ENCODE assay signal across 9 cellular contexts in genomic region chr11:60485987-60486386, GRCh38. TPM values are rescaled to one million over a fixed set of nuclear protein-coding genes. Genes with fewer than 3 reads are reported as not detected.
DNase-seq lines count a peak whose midpoint lies in the region; ATAC-seq and TF ChIP-seq lines count a peak whose summit lies in the region.
"Had no signal": no experiment of that assay in that cellular context is flagged by ENCODE, and none has a peak within 500 bp of the region (broad histone marks: within the 10 kb centered on the region; RNA-seq: fewer than 3 reads in every experiment).

No MANE protein-coding gene starts in this region.

- WGBS in neuronal stem cell (ENCODE audit: extremely low coverage in 2 of 2, insufficient read length in 2 of 2, insufficient replicate concordance in 1 of 2), 2 donors, result no CpG with 5 or more reads among the region's 5 CpGs

- H3K14ac ChIP-seq in neuronal stem cell (ENCODE audit: low read length), result no peak overlapping the region

- H3K23ac ChIP-seq in neuronal stem cell (ENCODE audit: low read depth, low read length, poor library complexity), result no peak overlapping the region

- no peak overlapping the region for H2BK15ac ChIP-seq in neuronal stem cell (ENCODE audit: low read length)

- no peak overlapping the region for H3K4me3 ChIP-seq in Loucy (ENCODE audit: low read length, poor library complexity, severe bottlenecking)
- H3K4me3 ChIP-seq in neuronal stem cell (ENCODE audit: low read length in 2 of 2), result no peak overlapping the region

- H3K9me3 Mint-ChIP-seq in activated CD4-positive, alpha-beta memory T cell treated with anti-CD3 and anti-CD28 coated beads, Interleukin-2, amount 10 ng/mL, durations not matched to agents 7 days and 5 days, result no peaks in the 10 kb centered on the region

- H3K36me3 Mint-ChIP-seq in activated CD4-positive, alpha-beta memory T cell treated with anti-CD3 and anti-CD28 coated beads, Interleukin-2, amount 10 ng/mL, durations not matched to agents 7 days and 5 days (ENCODE audit: low read depth), result no peaks in the 10 kb centered on the region

- H2AFZ ChIP-seq in Loucy (ENCODE audit: low read length) (peak overlapping the region; percentile 47; the same call in 1 of the 2 replicates), neuronal stem cell (ENCODE audit: low read length) (no peak overlapping the region)

- H3K27ac ChIP-seq in neuronal stem cell (replicated peaks; ENCODE audit: low read length), result no peak overlapping the region

- H3K79me2 ChIP-seq in Loucy (ENCODE audit: insufficient read depth, low read length), result no peaks in the 10 kb centered on the region

- no peak overlapping the region for H2AK5ac ChIP-seq in neuronal stem cell (ENCODE audit: low read depth, low read length)

- no peak overlapping the region for H3K4me2 ChIP-seq in Loucy (ENCODE audit: low read depth, low read length, poor library complexity, severe bottlenecking)
- H3K4me2 ChIP-seq in neuronal stem cell (ENCODE audit: insufficient read depth, low read length, poor library complexity, severe bottlenecking), result no peak overlapping the region

- ATAC-seq in HG02588 (IDR thresholded peaks at IDR 0.05; ENCODE audit: unreplicated experiment) (peak; percentile 96), Right ventricle myocardium superior (ENCODE audit: poor library complexity) (no peak)

- TF ChIP-seq CTCF in Loucy (conservative IDR thresholded peaks at IDR 0.05; ENCODE audit: low read length), result peak; percentile 98

- H4K20me1 ChIP-seq in Loucy (ENCODE audit: insufficient read depth, low read length, poor library complexity, severe bottlenecking), result no peaks in the 10 kb centered on the region

- H3K9ac ChIP-seq in Loucy (ENCODE audit: low read depth, low read length, poor library complexity, severe bottlenecking) (no peak overlapping the region), neuronal stem cell (ENCODE audit: low read depth, low read length, poor library complexity) (no peak overlapping the region)

- peaks cover 6% of the 10 kb centered on the region for H3K27me3 Mint-ChIP-seq in activated CD4-positive, alpha-beta memory T cell treated with anti-CD3 and anti-CD28 coated beads, Interleukin-2, amount 10 ng/mL, durations not matched to agents 7 days and 5 days

- H3K4me1 ChIP-seq in Loucy (ENCODE audit: insufficient read depth, low read length, poor library complexity, severe bottlenecking) (peaks cover 10% of the 10 kb centered on the region), neuronal stem cell (ENCODE audit: control insufficient read depth in 2 of 2, insufficient read depth in 1 of 2, low read depth in 1 of 2, low read length in 2 of 2) (no peaks in the 10 kb centered on the region)

- intact Hi-C loops in Right ventricle myocardium superior (cut with DNase I), result no loop called here

- H3F3A ChIP-seq in Loucy (ENCODE audit: low read depth), result no peaks in the 10 kb centered on the region

- POLR2A ChIA-PET in activated CD4-positive, alpha-beta memory T cell treated with anti-CD3 and anti-CD28 coated beads, Interleukin-2, amount 10 ng/mL, durations not matched to agents 7 days and 5 days (lab: Charles Lee), result no interaction called here

- H3K27me3 ChIP-seq in Loucy (ENCODE audit: insufficient read depth, low read length, poor library complexity, severe bottlenecking), result no peaks in the 10 kb centered on the region
- no peaks in the 10 kb centered on the region for H3K27me3 ChIP-seq in neuronal stem cell (ENCODE audit: control insufficient read depth in 3 of 3, insufficient read depth in 3 of 3, low read depth in 1 of 3, low read length in 3 of 3)

- no peaks in the 10 kb centered on the region for H3K79me1 ChIP-seq in neuronal stem cell (ENCODE audit: low read depth, low read length)

- CTCF ChIA-PET in activated CD4-positive, alpha-beta memory T cell treated with anti-CD3 and anti-CD28 coated beads, Interleukin-2, amount 10 ng/mL, durations not matched to agents 7 days and 5 days (lab: Charles Lee), result interaction anchor here (1.0 kb wide), 1 partner anchor 153 kb away, joined by 3 read pairs; no protein-coding TSS in a partner anchor

- no peak overlapping the region for H4K91ac ChIP-seq in neuronal stem cell (ENCODE audit: low read depth, low read length, poor library complexity)

- H3K36me3 ChIP-seq in Loucy (ENCODE audit: insufficient read depth, low read length) (no peaks in the 10 kb centered on the region), neuronal stem cell (replicated peaks in 1 of 2; ENCODE audit: control insufficient read depth in 2 of 2, insufficient read depth in 2 of 2, low read length in 2 of 2) (no peaks in the 10 kb centered on the region)

- no peak overlapping the region for H2BK12ac ChIP-seq in neuronal stem cell (ENCODE audit: low read length)

- H2BK5ac ChIP-seq in neuronal stem cell (ENCODE audit: low read length), result no peak overlapping the region

- H2BK120ac ChIP-seq in neuronal stem cell (ENCODE audit: low read depth, low read length), result no peak overlapping the region

- H4K8ac ChIP-seq in neuronal stem cell (ENCODE audit: low read depth, low read length), result no peak overlapping the region

- no peaks in the 10 kb centered on the region for H3K9me2 ChIP-seq in Loucy (replicated peaks; ENCODE audit: low read depth, low read length)

- no peak overlapping the region for H3K27ac Mint-ChIP-seq in activated CD4-positive, alpha-beta memory T cell treated with anti-CD3 and anti-CD28 coated beads, Interleukin-2, amount 10 ng/mL, durations not matched to agents 7 days and 5 days

- H3K4ac ChIP-seq in neuronal stem cell (ENCODE audit: low read length), result no peak overlapping the region

- no peak overlapping the region for H3K18ac ChIP-seq in neuronal stem cell (ENCODE audit: low read length)

- H3K9me3 ChIP-seq in Loucy (ENCODE audit: insufficient read depth, low read depth, low read length), result no peaks in the 10 kb centered on the region
- no peaks in the 10 kb centered on the region for H3K9me3 ChIP-seq in neuronal stem cell (replicated peaks in 1 of 2; ENCODE audit: control insufficient read depth in 2 of 2, insufficient read depth in 1 of 2, low read depth in 1 of 2, low read length in 2 of 2)

- H3K4me1 Mint-ChIP-seq in activated CD4-positive, alpha-beta memory T cell treated with anti-CD3 and anti-CD28 coated beads, Interleukin-2, amount 10 ng/mL, durations not matched to agents 7 days and 5 days, result peaks cover 9% of the 10 kb centered on the region

- no peak overlapping the region for H3K4me3 Mint-ChIP-seq in activated CD4-positive, alpha-beta memory T cell treated with anti-CD3 and anti-CD28 coated beads, Interleukin-2, amount 10 ng/mL, durations not matched to agents 7 days and 5 days

- peak; percentile 3 for DNase-seq in stimulated activated CD4-positive, alpha-beta T cell treated with anti-CD3 and anti-CD28 coated beads, Interleukin-4, amount 100 ng/mL, for 24 hours
- no peak for DNase-seq in stimulated activated CD4-positive, alpha-beta T cell treated with anti-CD3 and anti-CD28 coated beads, Interleukin-12 subunit alpha, Interleukin-12 subunit beta, amount 100 ng/mL, for 4 hours
- peak; percentile 23 for DNase-seq in activated CD4-positive, alpha-beta memory T cell treated with anti-CD3 and anti-CD28 coated beads, Interleukin-2, amount 10 ng/mL, durations not matched to agents 7 days and 5 days
- DNase-seq in neuronal stem cell (ENCODE audit: low spot score) (peak; percentile 9), T1000 (lab: John Stamatoyannopoulos, UW) (no peak), Right ventricle myocardium superior (no peak)

RNA-seq across cellular contexts. Expression of gene MS4A12, which starts 6.6 kb away (rescaled TPM):
- total RNA-seq in activated CD4-positive, alpha-beta memory T cell treated with anti-CD3 and anti-CD28 coated beads, Interleukin-2, amount 10 ng/mL, durations not matched to agents 7 days and 5 days, result not detected
- polyA plus RNA-seq in neuronal stem cell (2013, experiment 1 of 2), result not detected
- not detected for polyA plus RNA-seq in neuronal stem cell (2013, experiment 2 of 2)
- total RNA-seq in Right ventricle myocardium superior, result not detected
- total RNA-seq: renal cortical epithelial cell had no signal

RNA-seq across cellular contexts. Expression of gene MS4A13, which starts 29.2 kb away (rescaled TPM):
- not detected for total RNA-seq in activated CD4-positive, alpha-beta memory T cell treated with anti-CD3 and anti-CD28 coated beads, Interleukin-2, amount 10 ng/mL, durations not matched to agents 7 days and 5 days
- not detected for polyA plus RNA-seq in neuronal stem cell (2013, experiment 1 of 2)
- polyA plus RNA-seq in neuronal stem cell (2013, experiment 2 of 2), result not detected
- total RNA-seq in Right ventricle myocardium superior, result not detected
- total RNA-seq: renal cortical epithelial cell had no signal

RNA-seq across cellular contexts. Expression of gene MS4A1, which starts 30.3 kb away (rescaled TPM):
- total RNA-seq in activated CD4-positive, alpha-beta memory T cell treated with anti-CD3 and anti-CD28 coated beads, Interleukin-2, amount 10 ng/mL, durations not matched to agents 7 days and 5 days, result not detected
- polyA plus RNA-seq in neuronal stem cell (2013, experiment 1 of 2), result not detected
- polyA plus RNA-seq in neuronal stem cell (2013, experiment 2 of 2), result not detected
- total RNA-seq in Right ventricle myocardium superior, result not detected
- total RNA-seq: renal cortical epithelial cell had no signal

RNA-seq across cellular contexts. Expression of gene MS4A5, which starts 56.6 kb away (rescaled TPM):
- total RNA-seq in activated CD4-positive, alpha-beta memory T cell treated with anti-CD3 and anti-CD28 coated beads, Interleukin-2, amount 10 ng/mL, durations not matched to agents 7 days and 5 days, result not detected
- not detected for polyA plus RNA-seq in neuronal stem cell (2013, experiment 1 of 2)
- not detected for polyA plus RNA-seq in neuronal stem cell (2013, experiment 2 of 2)
- total RNA-seq in Right ventricle myocardium superior, result not detected
- total RNA-seq: renal cortical epithelial cell had no signal

Comparison
In these comparisons a context has a peak if more than half of its experiments do, and no peak if none do; other contexts are left out.
1. DNase-seq: peak in stimulated activated CD4-positive, alpha-beta T cell treated with anti-CD3 and anti-CD28 coated beads, Interleukin-4, amount 100 ng/mL, for 24 hours (single experiment), activated CD4-positive, alpha-beta memory T cell treated with anti-CD3 and anti-CD28 coated beads, Interleukin-2, amount 10 ng/mL, durations not matched to agents 7 days and 5 days (single experiment) and neuronal stem cell (single experiment); none in stimulated activated CD4-positive, alpha-beta T cell treated with anti-CD3 and anti-CD28 coated beads, Interleukin-12 subunit alpha, Interleukin-12 subunit beta, amount 100 ng/mL, for 4 hours (single experiment), T1000 (single experiment) and Right ventricle myocardium superior (single experiment).